1 cellular context compared by ENCODE assay signal in the genomic region with DNA sequence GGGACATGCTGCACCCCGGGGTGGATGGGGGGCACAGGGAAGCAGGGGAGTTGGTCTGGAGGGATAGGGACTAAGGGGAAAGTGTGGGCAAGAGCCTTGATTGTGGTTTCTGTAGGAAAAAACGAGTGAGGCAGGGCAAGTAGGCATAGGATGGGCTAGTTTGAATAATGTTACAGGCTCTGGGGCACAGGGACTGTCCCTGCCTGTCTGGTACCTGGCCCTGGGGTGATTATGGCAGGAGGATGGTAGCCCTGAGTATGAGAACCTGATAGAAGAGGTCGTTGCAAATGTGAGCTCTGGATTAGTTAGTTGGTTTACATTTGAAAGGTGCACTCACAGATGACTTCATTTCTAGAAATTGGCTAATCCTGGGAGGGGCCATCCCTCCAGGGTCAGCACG.
TF ChIP-seq lines count a peak whose summit lies in the region.

No MANE protein-coding gene starts in this region.

TF ChIP-seq in IMR-90, 13 proteins besides CTCF, POLR2A, EP300 and RAD21:
- TF ChIP-seq CEBPB (IDR thresholded peaks at IDR 0.05; ENCODE audit: low read depth, low read length) = no peak
- TF ChIP-seq NFE2L2 (IDR thresholded peaks at IDR 0.05; ENCODE audit: low read depth, low read length) = no peak
- TF ChIP-seq, protein P1, sequence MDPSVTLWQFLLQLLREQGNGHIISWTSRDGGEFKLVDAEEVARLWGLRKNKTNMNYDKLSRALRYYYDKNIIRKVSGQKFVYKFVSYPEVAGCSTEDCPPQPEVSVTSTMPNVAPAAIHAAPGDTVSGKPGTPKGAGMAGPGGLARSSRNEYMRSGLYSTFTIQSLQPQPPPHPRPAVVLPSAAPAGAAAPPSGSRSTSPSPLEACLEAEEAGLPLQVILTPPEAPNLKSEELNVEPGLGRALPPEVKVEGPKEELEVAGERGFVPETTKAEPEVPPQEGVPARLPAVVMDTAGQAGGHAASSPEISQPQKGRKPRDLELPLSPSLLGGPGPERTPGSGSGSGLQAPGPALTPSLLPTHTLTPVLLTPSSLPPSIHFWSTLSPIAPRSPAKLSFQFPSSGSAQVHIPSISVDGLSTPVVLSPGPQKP (IDR thresholded peaks at IDR 0.05; ENCODE audit: borderline replicate concordance, low read depth, low read length) = no peak
- no peak for TF ChIP-seq RFX5 (IDR thresholded peaks at IDR 0.05; ENCODE audit: low read depth, low read length)
- TF ChIP-seq MXI1 (IDR thresholded peaks at IDR 0.05; ENCODE audit: borderline replicate concordance, low read depth, low read length) = no peak
- no peak for TF ChIP-seq CHD1 (IDR thresholded peaks at IDR 0.05; ENCODE audit: low read depth, low read length)
- TF ChIP-seq MAFK (IDR thresholded peaks at IDR 0.05; ENCODE audit: low read depth, low read length) = no peak
- no peak for TF ChIP-seq SMC3 (IDR thresholded peaks at IDR 0.05; ENCODE audit: low read depth, low read length)
- TF ChIP-seq RCOR1 (IDR thresholded peaks at IDR 0.05; ENCODE audit: insufficient replicate concordance, low read length) = no peak
- TF ChIP-seq, protein P2, sequence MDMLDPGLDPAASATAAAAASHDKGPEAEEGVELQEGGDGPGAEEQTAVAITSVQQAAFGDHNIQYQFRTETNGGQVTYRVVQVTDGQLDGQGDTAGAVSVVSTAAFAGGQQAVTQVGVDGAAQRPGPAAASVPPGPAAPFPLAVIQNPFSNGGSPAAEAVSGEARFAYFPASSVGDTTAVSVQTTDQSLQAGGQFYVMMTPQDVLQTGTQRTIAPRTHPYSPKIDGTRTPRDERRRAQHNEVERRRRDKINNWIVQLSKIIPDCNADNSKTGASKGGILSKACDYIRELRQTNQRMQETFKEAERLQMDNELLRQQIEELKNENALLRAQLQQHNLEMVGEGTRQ (IDR thresholded peaks at IDR 0.05; ENCODE audit: low read depth, low read length) = no peak
- TF ChIP-seq FOS (IDR thresholded peaks at IDR 0.05; ENCODE audit: low read depth, low read length) = no peak
- TF ChIP-seq MAZ (IDR thresholded peaks at IDR 0.05; ENCODE audit: borderline replicate concordance, low read depth, low read length) = no peak
